18 cellular contexts compared by ENCODE assay signal in genomic region chr18:11025671-11026070, GRCh38.
"Had no signal": no experiment of that assay in that cellular context is flagged by ENCODE, and none has a peak within 500 bp of the region (broad histone marks: within the 10 kb centered on the region; RNA-seq: fewer than 3 reads in every experiment).

No MANE protein-coding gene starts in this region.

- ATAC-seq: activated T-cell treated with anti-CD3 and anti-CD28 coated beads, Interleukin-2, amount 50 U/mL, for 72 hours; left lung; stimulated activated effector memory CD8-positive, alpha-beta T cell treated with anti-CD3 and anti-CD28 coated beads, Interleukin-12 subunit alpha, Interleukin-12 subunit beta, amount 100 ng/mL, for 72 hours; stimulated activated naive CD8-positive, alpha-beta T cell treated with anti-CD3 and anti-CD28 coated beads, Interleukin-15, amount 100 ng/mL, for 72 hours; upper lobe of right lung had no signal

- DNase-seq: activated CD4-positive, alpha-beta T cell treated with anti-CD3 and anti-CD28 coated beads for 4 hours; activated CD4-positive, alpha-beta T cell treated with anti-CD3 and anti-CD28 coated beads, Interleukin-2, amount 50 U/mL, for 4 hours; activated naive CD4-positive, alpha-beta T cell treated with Interleukin-2 at 50 U/mL for 16 hours; activated T-cell treated with anti-CD3 and anti-CD28 coated beads for 4 hours; activated T-cell treated with anti-CD3 and anti-CD28 coated beads, Interleukin-2, amount 50 U/mL, for 72 hours; anterior cingulate cortex; effector CD4-positive, alpha-beta T cell; left lung; ovary; right lobe of liver; stimulated activated CD4-positive, alpha-beta T cell treated with anti-CD3 and anti-CD28 coated beads, Interleukin-12 subunit alpha, Interleukin-12 subunit beta, amount 100 ng/mL, for 4 hours; stimulated activated CD4-positive, alpha-beta T cell treated with anti-CD3 and anti-CD28 coated beads, Interleukin-4, amount 100 ng/mL, for 24 hours; stimulated activated naive CD8-positive, alpha-beta T cell treated with anti-CD3 and anti-CD28 coated beads, Interleukin-15, amount 100 ng/mL, for 72 hours; substantia nigra; upper lobe of right lung had no signal

- H3K27me3 ChIP-seq: left lung, ovary, right lobe of liver, upper lobe of right lung had no signal

- H3K4me1 ChIP-seq: left lung, upper lobe of right lung had no signal

- H3K4me3 ChIP-seq: left lung, lung, ovary, right lobe of liver, skin epidermis, upper lobe of right lung had no signal

- H3K27ac ChIP-seq: left lung, ovary, right lobe of liver, skin epidermis, upper lobe of right lung had no signal

- H3K36me3 ChIP-seq: left lung, ovary, right lobe of liver, upper lobe of right lung had no signal

- H3K9me3 ChIP-seq: left lung, ovary, right lobe of liver, upper lobe of right lung had no signal
